ENCODE assay signal across 26 cellular contexts in the genomic region with DNA sequence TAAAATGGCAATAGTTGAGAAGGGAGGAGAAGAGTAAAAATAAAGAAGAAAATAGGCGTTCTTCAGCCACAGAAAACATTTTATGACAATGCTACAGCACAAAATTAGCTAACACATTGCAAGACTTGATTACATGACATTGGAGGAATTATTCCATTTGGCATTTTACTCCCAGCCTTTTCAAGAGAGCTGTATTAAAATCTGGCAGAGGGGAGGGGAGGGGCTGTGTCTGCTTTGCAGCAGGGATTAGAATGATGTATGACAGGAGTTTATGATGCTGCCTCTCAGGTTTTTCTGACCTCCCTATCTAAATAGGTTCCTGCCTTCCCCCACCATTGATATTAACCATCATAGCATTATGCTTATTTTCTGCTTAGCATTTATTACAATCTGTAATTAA.
DNase-seq lines count a peak whose midpoint lies in the region; ATAC-seq, FAIRE-seq and TF ChIP-seq lines count a peak whose summit lies in the region.
"Had no signal": no experiment of that assay in that cellular context is flagged by ENCODE, and none has a peak within 500 bp of the region (broad histone marks: within the 10 kb centered on the region; RNA-seq: fewer than 3 reads in every experiment).

No MANE protein-coding gene starts in this region.

- no peak for TF ChIP-seq POLR2A in suprapubic skin (IDR thresholded peaks at IDR 0.05)
- TF ChIP-seq POLR2A in GM18505 (IDR thresholded peaks at IDR 0.05; ENCODE audit: borderline replicate concordance, extremely low read depth, insufficient read depth, insufficient read length), result no peak

- H3K27me3 Mint-ChIP-seq in GM23338 (ENCODE audit: insufficient read depth, low read depth, poor library complexity) (no peaks in the 10 kb centered on the region), brain (peaks cover 2% of the 10 kb centered on the region)
- H3K27me3 Mint-ChIP-seq: B cell had no signal

- H3K27me3 ChIP-seq in GM23338 (ENCODE audit: insufficient read depth), result no peaks in the 10 kb centered on the region
- H3K27me3 ChIP-seq in keratinocyte (ENCODE audit: control insufficient read depth, extremely low read depth, insufficient read depth, low read length), result no peaks in the 10 kb centered on the region
- no peaks in the 10 kb centered on the region for H3K27me3 ChIP-seq in suprapubic skin
- H3K27me3 ChIP-seq: Peyer's patch, spleen had no signal

- H3K9me3 Mint-ChIP-seq in GM23338, result no peaks in the 10 kb centered on the region
- no peaks in the 10 kb centered on the region for H3K9me3 Mint-ChIP-seq in brain
- H3K9me3 Mint-ChIP-seq: activated B cell treated with CpG ODN at 0.5 μM for 24 hours; activated CD4-positive, alpha-beta memory T cell treated with anti-CD3 and anti-CD28 coated beads, Interleukin-2, amount 10 ng/mL, durations not matched to agents 7 days and 5 days; activated T-cell treated with anti-CD3 and anti-CD28 coated beads, Interleukin-2, amount 50 U/mL, for 24 hours; effector memory CD8-positive, alpha-beta T cell had no signal

- WGBS in suprapubic skin, result 26% methylated on average over 1 of the region's 1 CpG

- no peak for TF ChIP-seq CTCF in GM23338 (conservative IDR thresholded peaks at IDR 0.05; ENCODE audit: low read depth in 2 of 2)
- no peak for TF ChIP-seq CTCF in brain (conservative IDR thresholded peaks at IDR 0.05)
- TF ChIP-seq CTCF in keratinocyte (optimal IDR thresholded peaks at IDR 0.05 in 1 of 3, IDR thresholded peaks at IDR 0.05 in 1 of 3, conservative IDR thresholded peaks at IDR 0.05 in 1 of 3; ENCODE audit: extremely low read depth in 1 of 3, insufficient read depth in 2 of 3, low read length in 3 of 3), result no peak
- no peak for TF ChIP-seq CTCF in suprapubic skin (IDR thresholded peaks at IDR 0.05)
- no peak for TF ChIP-seq CTCF in omental fat pad (IDR thresholded peaks at IDR 0.05)

- no peak overlapping the region for H3K27ac Mint-ChIP-seq in GM23338
- peak overlapping the region in 4 of 5 experiments; percentile 47 to 75 (median 65) for H3K27ac Mint-ChIP-seq in brain
- H3K27ac Mint-ChIP-seq: activated B cell treated with CpG ODN at 0.5 μM for 24 hours; activated CD4-positive, alpha-beta memory T cell treated with anti-CD3 and anti-CD28 coated beads, Interleukin-2, amount 10 ng/mL, durations not matched to agents 7 days and 5 days; activated T-cell treated with anti-CD3 and anti-CD28 coated beads, Interleukin-2, amount 50 U/mL, for 24 hours; B cell; effector memory CD8-positive, alpha-beta T cell; naive thymus-derived CD4-positive, alpha-beta T cell had no signal

- dilution Hi-C loops in keratinocyte (cut with MboI; ENCODE audit: extremely low pct_ligation_motif_present, low sequenced_read_pairs), result no loop called here

- DNase-seq in GM23338 (ENCODE audit: low spot score) (no peak), keratinocyte (ENCODE audit: low read depth, low spot score) (no peak), suprapubic skin (ENCODE audit: low spot score in 2 of 2) (no peak), T-helper 1 cell (no peak), omental fat pad (ENCODE audit: low spot score) (no peak)
- DNase-seq: activated B cell treated with CpG ODN at 0.5 μM for 24 hours; activated CD4-positive, alpha-beta memory T cell treated with anti-CD3 and anti-CD28 coated beads, Interleukin-2, amount 10 ng/mL, durations not matched to agents 7 days and 5 days; activated naive CD4-positive, alpha-beta T cell treated with Interleukin-2 at 50 U/mL for 16 hours; activated T-cell treated with anti-CD3 and anti-CD28 coated beads, Interleukin-2, amount 50 U/mL, for 24 hours; anterior cingulate cortex; COR-L47; effector memory CD8-positive, alpha-beta T cell; hypothalamus; islet precursor cell; MV-4-11; naive thymus-derived CD4-positive, alpha-beta T cell; NCI-H187 treated with DMSO at 0.1 percent for 48 hours; NCI-H345; Peyer's patch; psoas muscle; spleen; stimulated activated CD8-positive, alpha-beta memory T cell treated with anti-CD3 and anti-CD28 coated beads, Interleukin-4, amount 100 ng/mL, for 48 hours had no signal

- no peak overlapping the region for H3K4me3 ChIP-seq in GM23338
- H3K4me3 ChIP-seq in keratinocyte (ENCODE audit: control insufficient read depth in 2 of 3, extremely low read depth in 1 of 3, insufficient read depth in 2 of 3, low read depth in 1 of 3, low read length in 3 of 3), result no peak overlapping the region
- no peak overlapping the region for H3K4me3 ChIP-seq in suprapubic skin
- H3K4me3 ChIP-seq: Peyer's patch, psoas muscle, spleen had no signal

- H3K4me2 ChIP-seq in GM23338, result no peak overlapping the region
- H3K4me2 ChIP-seq in keratinocyte (ENCODE audit: control insufficient read depth, extremely low read depth, insufficient read depth, low read depth, low read length), result no peak overlapping the region

- H3K9ac ChIP-seq in keratinocyte (ENCODE audit: control insufficient read depth, extremely low read depth, insufficient read depth, low read length), result no peak overlapping the region

- H3K36me3 Mint-ChIP-seq in GM23338 (ENCODE audit: low read depth) (no peaks in the 10 kb centered on the region), brain (no peaks in the 10 kb centered on the region)
- H3K36me3 Mint-ChIP-seq: naive thymus-derived CD4-positive, alpha-beta T cell had no signal

- H3F3A ChIP-seq in GM23338 (replicated peaks; ENCODE audit: low read depth), result no peaks in the 10 kb centered on the region

- FAIRE-seq in keratinocyte (lab: Jason Lieb, UNC), result peak; percentile 13
- FAIRE-seq: G401.6 had no signal

- H3K4me1 Mint-ChIP-seq in GM23338, result peaks cover 8% of the 10 kb centered on the region; the same call in 2 of the 3 replicates
- H3K4me1 Mint-ChIP-seq in brain, result peaks cover 32% of the 10 kb centered on the region
- H3K4me1 Mint-ChIP-seq: activated B cell treated with CpG ODN at 0.5 μM for 24 hours; activated CD4-positive, alpha-beta memory T cell treated with anti-CD3 and anti-CD28 coated beads, Interleukin-2, amount 10 ng/mL, durations not matched to agents 7 days and 5 days; B cell; naive thymus-derived CD4-positive, alpha-beta T cell had no signal

- no peaks in the 10 kb centered on the region for H3K9me1 ChIP-seq in keratinocyte (ENCODE audit: control insufficient read depth, extremely low read depth, insufficient read depth, low read length)

- no peaks in the 10 kb centered on the region for H3K36me3 ChIP-seq in GM23338 (ENCODE audit: insufficient read depth)
- peaks cover 0 to 2% of the 10 kb centered on the region in 2 experiments for H3K36me3 ChIP-seq in keratinocyte (ENCODE audit: control insufficient read depth in 2 of 2, extremely low read depth in 1 of 2, insufficient read depth in 2 of 2, low read length in 2 of 2)
- no peaks in the 10 kb centered on the region for H3K36me3 ChIP-seq in suprapubic skin
- H3K36me3 ChIP-seq: Peyer's patch, spleen had no signal

- no peaks in the 10 kb centered on the region for H3K79me2 ChIP-seq in GM23338 (replicated peaks; ENCODE audit: insufficient read depth)
- H3K79me2 ChIP-seq in keratinocyte (ENCODE audit: control insufficient read depth, insufficient read depth, low read length), result no peaks in the 10 kb centered on the region

- no peak for TF ChIP-seq EP300 in suprapubic skin (IDR thresholded peaks at IDR 0.05)

- no peak for ATAC-seq in GM23338
- ATAC-seq in GM18505 (IDR thresholded peaks at IDR 0.05; ENCODE audit: unreplicated experiment), result no peak
- no peak for ATAC-seq in omental fat pad (ENCODE audit: low FRiP score)
- ATAC-seq: effector memory CD8-positive, alpha-beta T cell; naive thymus-derived CD4-positive, alpha-beta T cell; psoas muscle had no signal

- peaks cover 7% of the 10 kb centered on the region; the same call in 1 of the 2 replicates for H3K9me2 ChIP-seq in GM23338 (ENCODE audit: insufficient read depth)

- no peak overlapping the region for H3K4me3 Mint-ChIP-seq in GM23338
- peak overlapping the region in 1 of 5 experiments; percentile 41 for H3K4me3 Mint-ChIP-seq in brain
- H3K4me3 Mint-ChIP-seq: activated B cell treated with CpG ODN at 0.5 μM for 24 hours; activated CD4-positive, alpha-beta memory T cell treated with anti-CD3 and anti-CD28 coated beads, Interleukin-2, amount 10 ng/mL, durations not matched to agents 7 days and 5 days; activated T-cell treated with anti-CD3 and anti-CD28 coated beads, Interleukin-2, amount 50 U/mL, for 24 hours; B cell; effector memory CD8-positive, alpha-beta T cell; naive thymus-derived CD4-positive, alpha-beta T cell had no signal

- H3K9me3 ChIP-seq in keratinocyte (ENCODE audit: control insufficient read depth, low read depth, low read length), result no peaks in the 10 kb centered on the region
- H3K9me3 ChIP-seq in suprapubic skin, result no peaks in the 10 kb centered on the region
- H3K9me3 ChIP-seq: Peyer's patch, psoas muscle, spleen had no signal

- H4K20me1 ChIP-seq in GM23338 (replicated peaks; ENCODE audit: insufficient read depth), result no peaks in the 10 kb centered on the region
- no peaks in the 10 kb centered on the region for H4K20me1 ChIP-seq in keratinocyte (ENCODE audit: control insufficient read depth, extremely low read depth, insufficient read depth, low read length)

- H2AFZ ChIP-seq in GM23338 (peak overlapping the region; percentile 90), keratinocyte (ENCODE audit: control insufficient read depth, low read length) (peak overlapping the region; percentile 18)

- no peak overlapping the region for H3K27ac ChIP-seq in GM23338 (ENCODE audit: low read depth)
- H3K27ac ChIP-seq in keratinocyte (ENCODE audit: control insufficient read depth, insufficient read depth, low read length), result no peak overlapping the region
- H3K27ac ChIP-seq in suprapubic skin, result peak overlapping the region; percentile 67
- H3K27ac ChIP-seq: Peyer's patch, psoas muscle had no signal

- H3K4me1 ChIP-seq in GM23338 (ENCODE audit: insufficient read depth) (no peaks in the 10 kb centered on the region), keratinocyte (ENCODE audit: control insufficient read depth, extremely low read depth, insufficient read depth, low read length) (peaks cover 59% of the 10 kb centered on the region), suprapubic skin (peaks cover 34% of the 10 kb centered on the region)
- H3K4me1 ChIP-seq: Peyer's patch, psoas muscle had no signal

TF ChIP-seq in GM23338, 12 proteins besides CTCF, POLR2A, EP300 and RAD21 (continues in another document):
- TF ChIP-seq EZH2phosphoT487 (IDR thresholded peaks at IDR 0.05; ENCODE audit: unreplicated experiment) (no peak), CREB1 (CRISPR knock-in tag; IDR thresholded peaks at IDR 0.05; ENCODE audit: low read depth) (no peak), POLR2AphosphoS5 (IDR thresholded peaks at IDR 0.05; ENCODE audit: low read depth) (no peak), ZNF114 (CRISPR knock-in tag; IDR thresholded peaks at IDR 0.05) (no peak)
